ENCODE assay signal across 1 cellular context in the genomic region with DNA sequence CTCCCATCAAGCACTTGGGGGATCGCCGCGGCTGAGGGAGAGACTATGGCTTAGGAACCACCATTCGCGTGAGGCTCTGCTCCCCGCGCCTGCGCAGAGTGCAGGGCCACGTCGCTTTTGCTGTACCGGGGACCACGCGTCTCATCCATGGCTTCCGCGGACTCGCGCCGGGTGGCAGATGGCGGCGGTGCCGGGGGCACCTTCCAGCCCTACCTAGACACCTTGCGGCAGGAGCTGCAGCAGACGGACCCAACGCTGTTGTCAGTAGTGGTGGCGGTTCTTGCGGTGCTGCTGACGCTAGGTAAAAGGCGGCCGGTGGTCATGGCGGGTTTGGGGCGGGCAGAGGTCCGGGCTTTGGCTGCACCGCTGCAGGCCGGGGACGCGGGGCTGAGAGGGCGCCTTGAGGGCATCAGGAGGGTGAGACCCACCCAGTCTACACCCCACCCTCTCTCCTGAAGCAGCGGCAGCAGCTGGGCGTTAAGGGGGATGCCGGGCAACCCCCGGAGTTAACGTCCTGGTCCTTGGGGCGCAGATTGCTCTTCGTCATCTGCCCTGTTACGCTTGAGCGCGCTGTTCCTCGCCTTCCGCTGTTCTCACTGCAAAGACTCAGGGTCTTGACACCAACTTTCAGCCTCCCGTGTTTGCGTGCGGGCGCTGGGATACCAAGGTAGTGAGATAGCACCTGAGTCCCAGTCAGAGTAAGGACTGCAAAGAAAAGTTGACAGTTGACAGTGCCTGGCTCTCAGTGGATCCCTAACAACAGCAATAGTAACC.
TF ChIP-seq lines count a peak whose summit lies in the region.

A gene with protein sequence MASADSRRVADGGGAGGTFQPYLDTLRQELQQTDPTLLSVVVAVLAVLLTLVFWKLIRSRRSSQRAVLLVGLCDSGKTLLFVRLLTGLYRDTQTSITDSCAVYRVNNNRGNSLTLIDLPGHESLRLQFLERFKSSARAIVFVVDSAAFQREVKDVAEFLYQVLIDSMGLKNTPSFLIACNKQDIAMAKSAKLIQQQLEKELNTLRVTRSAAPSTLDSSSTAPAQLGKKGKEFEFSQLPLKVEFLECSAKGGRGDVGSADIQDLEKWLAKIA (plus strand): TSS at position 114 of the 774 bp plus-strand sequence. CDS start 34 bp downstream, at position 148.

TF ChIP-seq in HEK293, 187 proteins besides CTCF, POLR2A, EP300 and RAD21 (continued from another document and continues in another):
- TF ChIP-seq, protein P1, sequence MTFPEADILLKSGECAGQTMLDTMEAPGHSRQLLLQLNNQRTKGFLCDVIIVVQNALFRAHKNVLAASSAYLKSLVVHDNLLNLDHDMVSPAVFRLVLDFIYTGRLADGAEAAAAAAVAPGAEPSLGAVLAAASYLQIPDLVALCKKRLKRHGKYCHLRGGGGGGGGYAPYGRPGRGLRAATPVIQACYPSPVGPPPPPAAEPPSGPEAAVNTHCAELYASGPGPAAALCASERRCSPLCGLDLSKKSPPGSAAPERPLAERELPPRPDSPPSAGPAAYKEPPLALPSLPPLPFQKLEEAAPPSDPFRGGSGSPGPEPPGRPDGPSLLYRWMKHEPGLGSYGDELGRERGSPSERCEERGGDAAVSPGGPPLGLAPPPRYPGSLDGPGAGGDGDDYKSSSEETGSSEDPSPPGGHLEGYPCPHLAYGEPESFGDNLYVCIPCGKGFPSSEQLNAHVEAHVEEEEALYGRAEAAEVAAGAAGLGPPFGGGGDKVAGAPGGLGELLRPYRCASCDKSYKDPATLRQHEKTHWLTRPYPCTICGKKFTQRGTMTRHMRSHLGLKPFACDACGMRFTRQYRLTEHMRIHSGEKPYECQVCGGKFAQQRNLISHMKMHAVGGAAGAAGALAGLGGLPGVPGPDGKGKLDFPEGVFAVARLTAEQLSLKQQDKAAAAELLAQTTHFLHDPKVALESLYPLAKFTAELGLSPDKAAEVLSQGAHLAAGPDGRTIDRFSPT (tag by site-specific recombination; IDR thresholded peaks at IDR 0.05), result peak; percentile 52; the same call in 1 of the 2 replicates
- TF ChIP-seq ZNF2 (tag by site-specific recombination; IDR thresholded peaks at IDR 0.05), result peak; percentile 39; the same call in 1 of the 2 replicates
- no peak for TF ChIP-seq KLF7 (tag by site-specific recombination; IDR thresholded peaks at IDR 0.05; ENCODE audit: borderline replicate concordance)
- no peak for TF ChIP-seq ZNF843 (tag by site-specific recombination; IDR thresholded peaks at IDR 0.05)
- TF ChIP-seq, protein P2, sequence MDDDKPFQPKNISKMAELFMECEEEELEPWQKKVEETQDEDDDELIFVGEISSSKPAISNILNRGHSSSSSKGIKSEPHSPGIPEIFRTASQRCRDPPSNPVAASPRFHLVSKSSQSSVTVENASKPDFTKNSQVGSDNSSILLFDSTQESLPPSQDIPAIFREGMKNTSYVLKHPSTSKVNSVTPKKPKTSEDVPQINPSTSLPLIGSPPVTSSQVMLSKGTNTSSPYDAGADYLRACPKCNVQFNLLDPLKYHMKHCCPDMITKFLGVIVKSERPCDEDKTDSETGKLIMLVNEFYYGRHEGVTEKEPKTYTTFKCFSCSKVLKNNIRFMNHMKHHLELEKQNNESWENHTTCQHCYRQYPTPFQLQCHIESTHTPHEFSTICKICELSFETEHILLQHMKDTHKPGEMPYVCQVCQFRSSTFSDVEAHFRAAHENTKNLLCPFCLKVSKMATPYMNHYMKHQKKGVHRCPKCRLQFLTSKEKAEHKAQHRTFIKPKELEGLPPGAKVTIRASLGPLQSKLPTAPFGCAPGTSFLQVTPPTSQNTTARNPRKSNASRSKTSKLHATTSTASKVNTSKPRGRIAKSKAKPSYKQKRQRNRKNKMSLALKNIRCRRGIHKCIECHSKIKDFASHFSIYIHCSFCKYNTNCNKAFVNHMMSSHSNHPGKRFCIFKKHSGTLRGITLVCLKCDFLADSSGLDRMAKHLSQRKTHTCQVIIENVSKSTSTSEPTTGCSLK (tag by site-specific recombination; IDR thresholded peaks at IDR 0.05), result no peak
- no peak for TF ChIP-seq ZNF24 (tag by site-specific recombination; IDR thresholded peaks at IDR 0.05)
- TF ChIP-seq, protein P3, sequence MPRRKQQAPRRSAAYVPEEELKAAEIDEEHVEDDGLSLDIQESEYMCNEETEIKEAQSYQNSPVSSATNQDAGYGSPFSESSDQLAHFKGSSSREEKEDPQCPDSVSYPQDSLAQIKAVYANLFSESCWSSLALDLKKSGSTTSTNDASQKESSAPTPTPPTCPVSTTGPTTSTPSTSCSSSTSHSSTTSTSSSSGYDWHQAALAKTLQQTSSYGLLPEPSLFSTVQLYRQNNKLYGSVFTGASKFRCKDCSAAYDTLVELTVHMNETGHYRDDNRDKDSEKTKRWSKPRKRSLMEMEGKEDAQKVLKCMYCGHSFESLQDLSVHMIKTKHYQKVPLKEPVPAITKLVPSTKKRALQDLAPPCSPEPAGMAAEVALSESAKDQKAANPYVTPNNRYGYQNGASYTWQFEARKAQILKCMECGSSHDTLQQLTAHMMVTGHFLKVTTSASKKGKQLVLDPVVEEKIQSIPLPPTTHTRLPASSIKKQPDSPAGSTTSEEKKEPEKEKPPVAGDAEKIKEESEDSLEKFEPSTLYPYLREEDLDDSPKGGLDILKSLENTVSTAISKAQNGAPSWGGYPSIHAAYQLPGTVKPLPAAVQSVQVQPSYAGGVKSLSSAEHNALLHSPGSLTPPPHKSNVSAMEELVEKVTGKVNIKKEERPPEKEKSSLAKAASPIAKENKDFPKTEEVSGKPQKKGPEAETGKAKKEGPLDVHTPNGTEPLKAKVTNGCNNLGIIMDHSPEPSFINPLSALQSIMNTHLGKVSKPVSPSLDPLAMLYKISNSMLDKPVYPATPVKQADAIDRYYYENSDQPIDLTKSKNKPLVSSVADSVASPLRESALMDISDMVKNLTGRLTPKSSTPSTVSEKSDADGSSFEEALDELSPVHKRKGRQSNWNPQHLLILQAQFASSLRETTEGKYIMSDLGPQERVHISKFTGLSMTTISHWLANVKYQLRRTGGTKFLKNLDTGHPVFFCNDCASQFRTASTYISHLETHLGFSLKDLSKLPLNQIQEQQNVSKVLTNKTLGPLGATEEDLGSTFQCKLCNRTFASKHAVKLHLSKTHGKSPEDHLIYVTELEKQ (tag by site-specific recombination; IDR thresholded peaks at IDR 0.05; ENCODE audit: borderline replicate concordance), result no peak
- TF ChIP-seq ZNF776 (tag by site-specific recombination; IDR thresholded peaks at IDR 0.05; ENCODE audit: borderline replicate concordance), result no peak
- TF ChIP-seq SETDB1 (IDR thresholded peaks at IDR 0.05; ENCODE audit: insufficient read length, low read length), result no peak
- TF ChIP-seq GLI4 (tag by site-specific recombination; IDR thresholded peaks at IDR 0.05), result 0 out of 2 replicates have a peak, but pooled peaks have one; percentile 17
- TF ChIP-seq, protein P4, sequence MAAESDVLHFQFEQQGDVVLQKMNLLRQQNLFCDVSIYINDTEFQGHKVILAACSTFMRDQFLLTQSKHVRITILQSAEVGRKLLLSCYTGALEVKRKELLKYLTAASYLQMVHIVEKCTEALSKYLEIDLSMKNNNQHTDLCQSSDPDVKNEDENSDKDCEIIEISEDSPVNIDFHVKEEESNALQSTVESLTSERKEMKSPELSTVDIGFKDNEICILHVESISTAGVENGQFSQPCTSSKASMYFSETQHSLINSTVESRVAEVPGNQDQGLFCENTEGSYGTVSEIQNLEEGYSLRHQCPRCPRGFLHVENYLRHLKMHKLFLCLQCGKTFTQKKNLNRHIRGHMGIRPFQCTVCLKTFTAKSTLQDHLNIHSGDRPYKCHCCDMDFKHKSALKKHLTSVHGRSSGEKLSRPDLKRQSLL (tag by site-specific recombination; IDR thresholded peaks at IDR 0.05), result peak; percentile 38; the same call in 1 of the 2 replicates
- TF ChIP-seq ZNF266 (tag by site-specific recombination; IDR thresholded peaks at IDR 0.05; ENCODE audit: low read depth), result no peak
- TF ChIP-seq ZNF623 (tag by site-specific recombination; IDR thresholded peaks at IDR 0.05), result no peak
- no peak for TF ChIP-seq ZNF658 (tag by site-specific recombination; IDR thresholded peaks at IDR 0.05)
- TF ChIP-seq, protein P5, sequence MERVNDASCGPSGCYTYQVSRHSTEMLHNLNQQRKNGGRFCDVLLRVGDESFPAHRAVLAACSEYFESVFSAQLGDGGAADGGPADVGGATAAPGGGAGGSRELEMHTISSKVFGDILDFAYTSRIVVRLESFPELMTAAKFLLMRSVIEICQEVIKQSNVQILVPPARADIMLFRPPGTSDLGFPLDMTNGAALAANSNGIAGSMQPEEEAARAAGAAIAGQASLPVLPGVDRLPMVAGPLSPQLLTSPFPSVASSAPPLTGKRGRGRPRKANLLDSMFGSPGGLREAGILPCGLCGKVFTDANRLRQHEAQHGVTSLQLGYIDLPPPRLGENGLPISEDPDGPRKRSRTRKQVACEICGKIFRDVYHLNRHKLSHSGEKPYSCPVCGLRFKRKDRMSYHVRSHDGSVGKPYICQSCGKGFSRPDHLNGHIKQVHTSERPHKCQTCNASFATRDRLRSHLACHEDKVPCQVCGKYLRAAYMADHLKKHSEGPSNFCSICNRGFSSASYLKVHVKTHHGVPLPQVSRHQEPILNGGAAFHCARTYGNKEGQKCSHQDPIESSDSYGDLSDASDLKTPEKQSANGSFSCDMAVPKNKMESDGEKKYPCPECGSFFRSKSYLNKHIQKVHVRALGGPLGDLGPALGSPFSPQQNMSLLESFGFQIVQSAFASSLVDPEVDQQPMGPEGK (tag by site-specific recombination; IDR thresholded peaks at IDR 0.05), result peak; percentile 73
- TF ChIP-seq ZNF777 (tag by site-specific recombination; IDR thresholded peaks at IDR 0.05; ENCODE audit: borderline replicate concordance), result peak; percentile 75; the same call in 1 of the 2 replicates
- TF ChIP-seq ZNF404 (tag by site-specific recombination; IDR thresholded peaks at IDR 0.05), result no peak
- no peak for TF ChIP-seq ZNF561 (tag by site-specific recombination; IDR thresholded peaks at IDR 0.05; ENCODE audit: borderline replicate concordance)
- TF ChIP-seq ZNF175 (tag by site-specific recombination; IDR thresholded peaks at IDR 0.05), result no peak
- TF ChIP-seq HOXD13 (CRISPR knock-in tag; IDR thresholded peaks at IDR 0.05; ENCODE audit: borderline replicate concordance), result no peak
- 0 out of 2 replicates have a peak, but pooled peaks have one; percentile 55 for TF ChIP-seq ZNF391 (tag by site-specific recombination; IDR thresholded peaks at IDR 0.05; ENCODE audit: borderline replicate concordance, low read depth)
- no peak for TF ChIP-seq ZNF138 (tag by site-specific recombination; IDR thresholded peaks at IDR 0.05; ENCODE audit: borderline replicate concordance)
- peak; percentile 44 for TF ChIP-seq SP7 (tag by site-specific recombination; IDR thresholded peaks at IDR 0.05)
- TF ChIP-seq, protein P6, sequence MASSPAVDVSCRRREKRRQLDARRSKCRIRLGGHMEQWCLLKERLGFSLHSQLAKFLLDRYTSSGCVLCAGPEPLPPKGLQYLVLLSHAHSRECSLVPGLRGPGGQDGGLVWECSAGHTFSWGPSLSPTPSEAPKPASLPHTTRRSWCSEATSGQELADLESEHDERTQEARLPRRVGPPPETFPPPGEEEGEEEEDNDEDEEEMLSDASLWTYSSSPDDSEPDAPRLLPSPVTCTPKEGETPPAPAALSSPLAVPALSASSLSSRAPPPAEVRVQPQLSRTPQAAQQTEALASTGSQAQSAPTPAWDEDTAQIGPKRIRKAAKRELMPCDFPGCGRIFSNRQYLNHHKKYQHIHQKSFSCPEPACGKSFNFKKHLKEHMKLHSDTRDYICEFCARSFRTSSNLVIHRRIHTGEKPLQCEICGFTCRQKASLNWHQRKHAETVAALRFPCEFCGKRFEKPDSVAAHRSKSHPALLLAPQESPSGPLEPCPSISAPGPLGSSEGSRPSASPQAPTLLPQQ (tag by site-specific recombination; IDR thresholded peaks at IDR 0.05), result peak; percentile 68
- no peak for TF ChIP-seq ZNF596 (tag by site-specific recombination; IDR thresholded peaks at IDR 0.05)
- no peak for TF ChIP-seq ZNF548 (tag by site-specific recombination; IDR thresholded peaks at IDR 0.05)
- TF ChIP-seq SP3 (tag by site-specific recombination; IDR thresholded peaks at IDR 0.05), result peak; percentile 34; the same call in 1 of the 2 replicates
- TF ChIP-seq ZNF558 (tag by site-specific recombination; IDR thresholded peaks at IDR 0.05), result no peak
- no peak for TF ChIP-seq KLF10 (tag by site-specific recombination; IDR thresholded peaks at IDR 0.05)
- TF ChIP-seq ZSCAN23 (tag by site-specific recombination; IDR thresholded peaks at IDR 0.05), result no peak
- TF ChIP-seq ZNF791 (tag by site-specific recombination; IDR thresholded peaks at IDR 0.05), result no peak
- TF ChIP-seq, protein P7, sequence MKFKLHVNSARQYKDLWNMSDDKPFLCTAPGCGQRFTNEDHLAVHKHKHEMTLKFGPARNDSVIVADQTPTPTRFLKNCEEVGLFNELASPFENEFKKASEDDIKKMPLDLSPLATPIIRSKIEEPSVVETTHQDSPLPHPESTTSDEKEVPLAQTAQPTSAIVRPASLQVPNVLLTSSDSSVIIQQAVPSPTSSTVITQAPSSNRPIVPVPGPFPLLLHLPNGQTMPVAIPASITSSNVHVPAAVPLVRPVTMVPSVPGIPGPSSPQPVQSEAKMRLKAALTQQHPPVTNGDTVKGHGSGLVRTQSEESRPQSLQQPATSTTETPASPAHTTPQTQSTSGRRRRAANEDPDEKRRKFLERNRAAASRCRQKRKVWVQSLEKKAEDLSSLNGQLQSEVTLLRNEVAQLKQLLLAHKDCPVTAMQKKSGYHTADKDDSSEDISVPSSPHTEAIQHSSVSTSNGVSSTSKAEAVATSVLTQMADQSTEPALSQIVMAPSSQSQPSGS (tag by site-specific recombination; IDR thresholded peaks at IDR 0.05; ENCODE audit: low read depth), result no peak
- no peak for TF ChIP-seq ZNF549 (tag by site-specific recombination; IDR thresholded peaks at IDR 0.05)
- TF ChIP-seq, protein P8, sequence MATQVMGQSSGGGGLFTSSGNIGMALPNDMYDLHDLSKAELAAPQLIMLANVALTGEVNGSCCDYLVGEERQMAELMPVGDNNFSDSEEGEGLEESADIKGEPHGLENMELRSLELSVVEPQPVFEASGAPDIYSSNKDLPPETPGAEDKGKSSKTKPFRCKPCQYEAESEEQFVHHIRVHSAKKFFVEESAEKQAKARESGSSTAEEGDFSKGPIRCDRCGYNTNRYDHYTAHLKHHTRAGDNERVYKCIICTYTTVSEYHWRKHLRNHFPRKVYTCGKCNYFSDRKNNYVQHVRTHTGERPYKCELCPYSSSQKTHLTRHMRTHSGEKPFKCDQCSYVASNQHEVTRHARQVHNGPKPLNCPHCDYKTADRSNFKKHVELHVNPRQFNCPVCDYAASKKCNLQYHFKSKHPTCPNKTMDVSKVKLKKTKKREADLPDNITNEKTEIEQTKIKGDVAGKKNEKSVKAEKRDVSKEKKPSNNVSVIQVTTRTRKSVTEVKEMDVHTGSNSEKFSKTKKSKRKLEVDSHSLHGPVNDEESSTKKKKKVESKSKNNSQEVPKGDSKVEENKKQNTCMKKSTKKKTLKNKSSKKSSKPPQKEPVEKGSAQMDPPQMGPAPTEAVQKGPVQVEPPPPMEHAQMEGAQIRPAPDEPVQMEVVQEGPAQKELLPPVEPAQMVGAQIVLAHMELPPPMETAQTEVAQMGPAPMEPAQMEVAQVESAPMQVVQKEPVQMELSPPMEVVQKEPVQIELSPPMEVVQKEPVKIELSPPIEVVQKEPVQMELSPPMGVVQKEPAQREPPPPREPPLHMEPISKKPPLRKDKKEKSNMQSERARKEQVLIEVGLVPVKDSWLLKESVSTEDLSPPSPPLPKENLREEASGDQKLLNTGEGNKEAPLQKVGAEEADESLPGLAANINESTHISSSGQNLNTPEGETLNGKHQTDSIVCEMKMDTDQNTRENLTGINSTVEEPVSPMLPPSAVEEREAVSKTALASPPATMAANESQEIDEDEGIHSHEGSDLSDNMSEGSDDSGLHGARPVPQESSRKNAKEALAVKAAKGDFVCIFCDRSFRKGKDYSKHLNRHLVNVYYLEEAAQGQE (tag by site-specific recombination; IDR thresholded peaks at IDR 0.05), result no peak
- TF ChIP-seq ZNF660 (tag by site-specific recombination; IDR thresholded peaks at IDR 0.05), result no peak
- TF ChIP-seq ZNF10 (tag by site-specific recombination; IDR thresholded peaks at IDR 0.05), result no peak
- TF ChIP-seq ZNF473 (tag by site-specific recombination; IDR thresholded peaks at IDR 0.05), result no peak
- peak; percentile 88 for TF ChIP-seq ZBTB17 (tag by site-specific recombination; IDR thresholded peaks at IDR 0.05)
